15 cellular contexts compared by ENCODE assay signal in genomic region chr13:29546662-29547061, GRCh38.
"Had no signal": no experiment of that assay in that cellular context is flagged by ENCODE, and none has a peak within 500 bp of the region (broad histone marks: within the 10 kb centered on the region; RNA-seq: fewer than 3 reads in every experiment).

No MANE protein-coding gene starts in this region.

- H3K4me1 ChIP-seq: breast epithelium, gastrocnemius medialis had no signal

- H3K27me3 Mint-ChIP-seq: activated CD8-positive, alpha-beta memory T cell treated with anti-CD3 and anti-CD28 coated beads, Interleukin-2, amount 10 ng/mL, durations not matched to agents 7 days and 5 days; activated naive CD8-positive, alpha-beta T cell had no signal

- H3K27ac Mint-ChIP-seq: activated CD8-positive, alpha-beta memory T cell treated with anti-CD3 and anti-CD28 coated beads, Interleukin-2, amount 10 ng/mL, durations not matched to agents 7 days and 5 days; activated naive CD8-positive, alpha-beta T cell; stimulated activated effector memory CD8-positive, alpha-beta T cell treated with anti-CD3 and anti-CD28 coated beads, Interleukin-12 subunit alpha, Interleukin-12 subunit beta, amount 100 ng/mL, for 72 hours; T-helper 1 cell treated with Interleukin-12 subunit alpha and Interleukin-12 subunit beta and Interleukin-4 antibody, amounts not matched to agents 30 μg/mL and 1 μg/mL, for 36 hours had no signal

- H3K27ac ChIP-seq: breast epithelium, gastrocnemius medialis had no signal

- H3K27me3 ChIP-seq: breast epithelium, gastrocnemius medialis, transverse colon had no signal

- DNase-seq: activated CD4-positive, alpha-beta T cell treated with anti-CD3 and anti-CD28 coated beads, Interleukin-2, amount 50 U/mL, for 48 hours; activated CD4-positive, CD25-positive, alpha-beta regulatory T cell; activated CD8-positive, alpha-beta memory T cell treated with anti-CD3 and anti-CD28 coated beads, Interleukin-2, amount 10 ng/mL, durations not matched to agents 7 days and 5 days; activated gamma-delta T cell; activated T-cell treated with anti-CD3 and anti-CD28 coated beads, Interleukin-2, amount 50 U/mL, for 48 hours; amygdala; gastrocnemius medialis; left ventricle myocardium superior; small intestine; transverse colon had no signal

- H3K9me3 Mint-ChIP-seq: stimulated activated effector memory CD8-positive, alpha-beta T cell treated with anti-CD3 and anti-CD28 coated beads, Interleukin-12 subunit alpha, Interleukin-12 subunit beta, amount 100 ng/mL, for 72 hours; T-helper 1 cell treated with Interleukin-12 subunit alpha and Interleukin-12 subunit beta and Interleukin-4 antibody, amounts not matched to agents 30 μg/mL and 1 μg/mL, for 36 hours had no signal

- H3K36me3 ChIP-seq: breast epithelium, gastrocnemius medialis, transverse colon had no signal

- H3K4me3 ChIP-seq: breast epithelium, gastrocnemius medialis, transverse colon had no signal

- FAIRE-seq: keratinocyte, small intestine had no signal

- H3K4me3 Mint-ChIP-seq: activated CD8-positive, alpha-beta memory T cell treated with anti-CD3 and anti-CD28 coated beads, Interleukin-2, amount 10 ng/mL, durations not matched to agents 7 days and 5 days; activated naive CD8-positive, alpha-beta T cell; stimulated activated effector memory CD8-positive, alpha-beta T cell treated with anti-CD3 and anti-CD28 coated beads, Interleukin-12 subunit alpha, Interleukin-12 subunit beta, amount 100 ng/mL, for 72 hours; T-helper 1 cell treated with Interleukin-12 subunit alpha and Interleukin-12 subunit beta and Interleukin-4 antibody, amounts not matched to agents 30 μg/mL and 1 μg/mL, for 36 hours had no signal

- H3K9me3 ChIP-seq: breast epithelium, gastrocnemius medialis, transverse colon had no signal

- ATAC-seq: activated CD8-positive, alpha-beta memory T cell treated with anti-CD3 and anti-CD28 coated beads, Interleukin-2, amount 10 ng/mL, durations not matched to agents 7 days and 5 days; gastrocnemius medialis; stimulated activated effector memory CD8-positive, alpha-beta T cell treated with anti-CD3 and anti-CD28 coated beads, Interleukin-12 subunit alpha, Interleukin-12 subunit beta, amount 100 ng/mL, for 72 hours had no signal
